8 cellular contexts compared by ENCODE assay signal in genomic region chr17:16363749-16364536, GRCh38. TPM values are rescaled to one million over a fixed set of nuclear protein-coding genes. Genes with fewer than 3 reads are reported as not detected.
A peak's percentile ranks its signal among the peaks of the same experiment; 100 is the strongest.
DNase-seq lines count a peak whose midpoint lies in the region; ATAC-seq and TF ChIP-seq lines count a peak whose summit lies in the region.

No MANE protein-coding gene starts in this region.

- no peaks in the 10 kb centered on the region for H3K9me3 ChIP-seq in thyroid gland

- H3K4me3 ChIP-seq in AG10803 (ENCODE audit: low read length) (no peak overlapping the region), thyroid gland (replicated peaks in 1 of 3) (no peak overlapping the region)
- no peak overlapping the region for H3K4me3 ChIP-seq in Jurkat, Clone E6-1 (ENCODE audit: low read length)

- no peaks in the 10 kb centered on the region for H3K27me3 ChIP-seq in thyroid gland

- WGBS in thyroid gland, 2 donors = 8 to 9% methylated on average over 6 of the region's 6 CpGs

- peak; percentile 89 for ATAC-seq in GM18907 (IDR thresholded peaks at IDR 0.05; ENCODE audit: unreplicated experiment)
- peak; percentile 59 for ATAC-seq in omental fat pad (ENCODE audit: low FRiP score)

- peaks cover 5 to 9% of the 10 kb centered on the region in 2 donors for H3K4me1 ChIP-seq in thyroid gland

- DNase-seq in AG10803 (ENCODE audit: low read depth) (peak; percentile 64), RPMI7951 (ENCODE audit: low read depth) (peak; percentile 66), activated T-helper 1 cell treated with Interleukin-2 at 50 U/mL for 16 hours (ENCODE audit: low read depth) (peak; percentile 46), fibroblast of the conjunctiva (ENCODE audit: low read depth) (peak; percentile 58), omental fat pad (ENCODE audit: low spot score) (peak; percentile 84), thyroid gland (peak; percentile 75 to 76)
- DNase-seq in Jurkat, Clone E6-1 (ENCODE audit: low read depth, low spot score) = peak; percentile 65

- H3K27ac ChIP-seq in thyroid gland = peak overlapping the region in 2 of 3 donors; percentile 27 to 43

- TF ChIP-seq CTCF in AG10803 (conservative IDR thresholded peaks at IDR 0.05; ENCODE audit: low read length) = peak; percentile 98
- peak in 2 of 3 donors; percentile 31 to 37 for TF ChIP-seq CTCF in omental fat pad (IDR thresholded peaks at IDR 0.05)
- peak; percentile 81 to 93 (median 84) for TF ChIP-seq CTCF in thyroid gland (IDR thresholded peaks at IDR 0.05)

- TF ChIP-seq POLR2A in thyroid gland (IDR thresholded peaks at IDR 0.05) = no peak

- intact Hi-C loops in thyroid gland (cut with DNase I) = loop anchor here (10.0 kb wide), 1 partner anchor 161 kb away; no protein-coding TSS in a partner anchor

- no peaks in the 10 kb centered on the region for H3K36me3 ChIP-seq in thyroid gland

RNA-seq across cellular contexts. Expression of gene CENPV, which starts 10.7 kb away (rescaled TPM):
- polyA plus RNA-seq in Jurkat, Clone E6-1 (2012; ENCODE audit: insufficient read depth, insufficient read length) = 218 TPM
- total RNA-seq in RPMI7951 (2014; rRNA removed; shearing (Covaris generic)) = 6.5 and 14.8 TPM in 2 replicates
- 10 to 100 TPM; 16.1 to 29.1 (median 23.5) TPM for total RNA-seq in omental fat pad
- 10 to 100 TPM in 3 of 4 donors, 1 to 10 TPM in 1; 4.3 to 16.7 (median 12.8) TPM for total RNA-seq in thyroid gland

RNA-seq across cellular contexts. Expression of gene UBB, which starts 16.9 kb away (rescaled TPM):
- 940 TPM for polyA plus RNA-seq in Jurkat, Clone E6-1 (2012; ENCODE audit: insufficient read depth, insufficient read length)
- total RNA-seq in RPMI7951 (2014; rRNA removed; shearing (Covaris generic)) = 2,073 and 2,186 TPM in 2 replicates
- total RNA-seq in omental fat pad = 1,000 to 10,000 TPM in 1 of 4 donors, 100 to 1,000 TPM in 3; 679 to 1,195 (median 826) TPM
- total RNA-seq in thyroid gland = 1,000 to 10,000 TPM in 3 of 4 donors, 100 to 1,000 TPM in 1; 917 to 1,584 (median 1,245) TPM

RNA-seq across cellular contexts. Expression of gene TRPV2, which starts 51.4 kb away (rescaled TPM):
- 43.1 TPM for polyA plus RNA-seq in Jurkat, Clone E6-1 (2012; ENCODE audit: insufficient read depth, insufficient read length)
- total RNA-seq in RPMI7951 (2014; rRNA removed; shearing (Covaris generic)) = 123 and 130 TPM in 2 replicates
- total RNA-seq in omental fat pad (10 to 100 TPM; 12.1 to 47.6 (median 28.9) TPM), thyroid gland (10 to 100 TPM in 1 of 4 donors, 1 to 10 TPM in 3; 3.2 to 12.5 (median 6.5) TPM)

Comparison
In these comparisons a context has a peak if more than half of its experiments do, and no peak if none do; other contexts are left out.
1. CTCF ChIP-seq: peak in every context shown above with its lines; median percentile 98 in AG10803; 84 in thyroid gland; 34 in omental fat pad.